Comparison of ENCODE assay signal across 1 cellular context in the genomic region with DNA sequence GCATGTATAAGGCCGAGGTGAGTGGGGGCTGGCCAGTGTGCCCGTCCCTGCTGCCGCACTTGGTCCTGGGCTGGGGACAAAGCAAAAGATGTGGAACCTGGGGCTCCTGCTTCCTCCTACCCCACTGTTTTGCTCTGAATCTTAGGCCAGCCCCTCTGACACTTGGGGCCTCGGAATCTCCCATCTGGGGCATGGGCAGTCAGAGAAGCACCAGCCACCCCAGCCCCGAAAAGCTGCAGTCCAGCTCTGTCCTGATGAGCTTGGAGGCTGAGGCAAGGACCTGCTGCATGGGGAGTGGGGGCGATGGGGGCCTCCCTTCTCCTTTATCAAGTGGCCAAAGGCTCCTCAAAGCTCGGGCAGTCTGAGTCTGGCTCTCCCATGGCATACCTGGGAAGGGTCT.
TF ChIP-seq lines count a peak whose summit lies in the region.

No MANE protein-coding gene starts in this region.

TF ChIP-seq in IMR-90, 13 proteins besides CTCF, POLR2A, EP300 and RAD21 (continued from another document):
- TF ChIP-seq SMC3 (IDR thresholded peaks at IDR 0.05; ENCODE audit: low read depth, low read length), result no peak
- TF ChIP-seq MAZ (IDR thresholded peaks at IDR 0.05; ENCODE audit: borderline replicate concordance, low read depth, low read length), result no peak
- TF ChIP-seq NFE2L2 (IDR thresholded peaks at IDR 0.05; ENCODE audit: low read depth, low read length), result no peak
- TF ChIP-seq ELK1 (IDR thresholded peaks at IDR 0.05; ENCODE audit: borderline replicate concordance, low read depth, low read length), result no peak
- no peak for TF ChIP-seq CEBPB (IDR thresholded peaks at IDR 0.05; ENCODE audit: low read depth, low read length)
- TF ChIP-seq CHD1 (IDR thresholded peaks at IDR 0.05; ENCODE audit: low read depth, low read length), result no peak; the same call in 1 of the 2 replicates
- TF ChIP-seq MXI1 (IDR thresholded peaks at IDR 0.05; ENCODE audit: borderline replicate concordance, low read depth, low read length), result no peak
- TF ChIP-seq, protein P1, sequence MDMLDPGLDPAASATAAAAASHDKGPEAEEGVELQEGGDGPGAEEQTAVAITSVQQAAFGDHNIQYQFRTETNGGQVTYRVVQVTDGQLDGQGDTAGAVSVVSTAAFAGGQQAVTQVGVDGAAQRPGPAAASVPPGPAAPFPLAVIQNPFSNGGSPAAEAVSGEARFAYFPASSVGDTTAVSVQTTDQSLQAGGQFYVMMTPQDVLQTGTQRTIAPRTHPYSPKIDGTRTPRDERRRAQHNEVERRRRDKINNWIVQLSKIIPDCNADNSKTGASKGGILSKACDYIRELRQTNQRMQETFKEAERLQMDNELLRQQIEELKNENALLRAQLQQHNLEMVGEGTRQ (IDR thresholded peaks at IDR 0.05; ENCODE audit: low read depth, low read length), result no peak
TF ChIP-seq in IMR-90: peak in this region for 0.
